Comparison of ENCODE assay signal across 14 cellular contexts in the genomic region with DNA sequence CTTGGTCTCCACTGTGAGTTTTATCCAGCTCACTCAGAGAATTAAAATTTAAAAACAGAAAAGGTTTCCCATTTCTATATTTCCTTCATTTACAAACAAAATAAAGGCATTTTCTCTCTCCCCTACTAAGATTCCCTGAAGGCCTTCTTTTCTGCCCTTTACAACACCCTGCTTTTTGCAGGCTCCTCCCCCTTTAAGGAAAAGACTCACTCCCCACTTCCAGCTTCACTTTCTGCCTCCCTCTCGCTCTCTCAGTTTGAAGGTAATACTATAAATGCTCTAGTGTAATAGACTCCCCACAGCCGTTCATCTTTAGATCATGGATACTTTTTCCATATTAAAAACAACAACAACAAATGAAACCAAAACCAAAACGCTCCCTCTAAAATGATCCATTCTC.
"Had no signal": no experiment of that assay in that cellular context is flagged by ENCODE, and none has a peak within 500 bp of the region (broad histone marks: within the 10 kb centered on the region; RNA-seq: fewer than 3 reads in every experiment).

No MANE protein-coding gene starts in this region.

- H3K9me3 Mint-ChIP-seq: naive B cell had no signal

- H3K27me3 ChIP-seq: breast epithelium, right lobe of liver had no signal

- ATAC-seq: esophagus mucosa, lower lobe of right lung, right lobe of liver, T-helper 17 cell had no signal

- H3K4me3 Mint-ChIP-seq: T-helper 17 cell had no signal

- H3K27ac Mint-ChIP-seq: T-helper 17 cell had no signal

- DNase-seq: activated naive CD4-positive, alpha-beta T cell treated with anti-CD3 and anti-CD28 coated beads, Interleukin-2, amount 50 U/mL, for 16 hours; activated T-cell treated with anti-CD3 and anti-CD28 coated beads, Interleukin-2, amount 50 U/mL, for 1 hour; anterior cingulate cortex; left cardiac atrium; lower lobe of right lung; naive B cell; occipital lobe; right lobe of liver; stimulated activated naive CD4-positive, alpha-beta T cell; T-helper 17 cell; trophoblast cell had no signal

- H3K27me3 Mint-ChIP-seq: naive B cell had no signal

- H3K27ac ChIP-seq: breast epithelium, lower lobe of right lung, prostate gland, right lobe of liver had no signal

- H3K4me1 ChIP-seq: breast epithelium, lower lobe of right lung, prostate gland, right lobe of liver had no signal

- H3K9me3 ChIP-seq: breast epithelium, lower lobe of right lung, prostate gland, right lobe of liver had no signal

- H3K36me3 ChIP-seq: breast epithelium, lower lobe of right lung, prostate gland, right lobe of liver had no signal

- H3K4me3 ChIP-seq: breast epithelium, lower lobe of right lung, prostate gland, right lobe of liver had no signal
